In the genomic region with DNA sequence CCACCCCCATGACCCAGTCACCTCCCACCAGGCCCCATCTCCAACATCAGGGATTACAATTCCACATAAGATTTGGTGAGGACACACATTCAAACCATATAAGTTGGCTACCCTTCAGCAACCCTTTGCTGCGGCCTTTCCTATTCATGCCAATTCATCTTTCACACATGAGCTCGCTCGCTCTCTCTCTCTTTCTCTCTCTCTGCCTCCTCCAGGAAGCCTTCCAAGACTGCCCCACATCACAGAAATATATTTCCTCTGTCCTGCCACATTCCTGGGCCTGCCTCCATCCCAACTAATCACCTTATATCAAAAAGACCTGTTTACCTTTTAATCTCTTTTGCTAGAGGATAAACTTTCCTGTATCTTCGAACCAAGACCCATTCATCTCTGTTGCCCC, we compare ENCODE assay signal across 30 cellular contexts.
"Had no signal": no experiment of that assay in that cellular context is flagged by ENCODE, and none has a peak within 500 bp of the region (broad histone marks: within the 10 kb centered on the region; RNA-seq: fewer than 3 reads in every experiment).

No MANE protein-coding gene starts in this region.

- H3K27me3 ChIP-seq: neutrophil, ovary, right lobe of liver, sigmoid colon, stomach, thyroid gland, tibial nerve, upper lobe of left lung, vagina had no signal

- H3K4me3 Mint-ChIP-seq: natural killer cell treated with Interleukin-12 subunit alpha and Interleukin-12 subunit beta and Interleukin-15 and Interleukin-18, amount 100 ng/mL, for 72 hours; nephron progenitor cell; neural crest cell; stimulated activated effector memory CD8-positive, alpha-beta T cell treated with anti-CD3 and anti-CD28 coated beads, Interleukin-12 subunit alpha, Interleukin-12 subunit beta, amount 100 ng/mL, for 72 hours; stimulated activated naive B cell treated with anti-CD40 and anti-IgM and Interleukin-4, amounts not matched to agents 10 μg/mL and 1 μg/mL and 100 μg/mL, for 72 hours; stimulated activated naive CD8-positive, alpha-beta T cell treated with anti-CD3 and anti-CD28 coated beads, Interleukin-15, Interleukin-2, amounts not matched to agents 100 ng/mL and 50 ng/mL, for 24 hours had no signal

- H3K4me3 ChIP-seq: ovary, psoas muscle, right lobe of liver, sigmoid colon, stomach, thoracic aorta, thyroid gland, tibial nerve, upper lobe of left lung, vagina had no signal

- H3K4me1 Mint-ChIP-seq: stimulated activated effector memory CD8-positive, alpha-beta T cell treated with anti-CD3 and anti-CD28 coated beads, Interleukin-12 subunit alpha, Interleukin-12 subunit beta, amount 100 ng/mL, for 72 hours; stimulated activated naive B cell treated with anti-CD40 and anti-IgM and Interleukin-4, amounts not matched to agents 10 μg/mL and 1 μg/mL and 100 μg/mL, for 72 hours had no signal

- H3K36me3 Mint-ChIP-seq: natural killer cell treated with Interleukin-12 subunit alpha and Interleukin-12 subunit beta and Interleukin-15 and Interleukin-18, amount 100 ng/mL, for 72 hours; stimulated activated effector memory CD8-positive, alpha-beta T cell treated with anti-CD3 and anti-CD28 coated beads, Interleukin-12 subunit alpha, Interleukin-12 subunit beta, amount 100 ng/mL, for 72 hours; stimulated activated naive B cell treated with anti-CD40 and anti-IgM and Interleukin-4, amounts not matched to agents 10 μg/mL and 1 μg/mL and 100 μg/mL, for 72 hours had no signal

- H3K9me3 ChIP-seq: neutrophil, psoas muscle, right lobe of liver, stomach, thoracic aorta, thyroid gland, tibial nerve, upper lobe of left lung, vagina had no signal

- ATAC-seq: natural killer cell treated with Interleukin-12 subunit alpha and Interleukin-12 subunit beta and Interleukin-15 and Interleukin-18, amount 100 ng/mL, for 72 hours; psoas muscle; right cardiac atrium; right lobe of liver; stimulated activated effector memory CD8-positive, alpha-beta T cell treated with anti-CD3 and anti-CD28 coated beads, Interleukin-12 subunit alpha, Interleukin-12 subunit beta, amount 100 ng/mL, for 72 hours; stimulated activated naive B cell treated with anti-CD40 and anti-IgM and Interleukin-4, amounts not matched to agents 10 μg/mL and 1 μg/mL and 100 μg/mL, for 72 hours had no signal

- H3K9me3 Mint-ChIP-seq: natural killer cell treated with Interleukin-12 subunit alpha and Interleukin-12 subunit beta and Interleukin-15 and Interleukin-18, amount 100 ng/mL, for 72 hours had no signal

- H3K4me1 ChIP-seq: parathyroid adenoma, psoas muscle, right lobe of liver, stomach, thyroid gland, tibial nerve, upper lobe of left lung had no signal

- FAIRE-seq: small intestine, urothelium cell line had no signal

- H3K27me3 Mint-ChIP-seq: progenitor cell of endocrine pancreas had no signal

- H3K27ac Mint-ChIP-seq: natural killer cell treated with Interleukin-12 subunit alpha and Interleukin-12 subunit beta and Interleukin-15 and Interleukin-18, amount 100 ng/mL, for 72 hours; progenitor cell of endocrine pancreas; stimulated activated effector memory CD8-positive, alpha-beta T cell treated with anti-CD3 and anti-CD28 coated beads, Interleukin-12 subunit alpha, Interleukin-12 subunit beta, amount 100 ng/mL, for 72 hours; stimulated activated naive B cell treated with anti-CD40 and anti-IgM and Interleukin-4, amounts not matched to agents 10 μg/mL and 1 μg/mL and 100 μg/mL, for 72 hours; stimulated activated naive CD8-positive, alpha-beta T cell treated with anti-CD3 and anti-CD28 coated beads, Interleukin-15, Interleukin-2, amounts not matched to agents 100 ng/mL and 50 ng/mL, for 24 hours had no signal

- H3K36me3 ChIP-seq: neutrophil, ovary, right lobe of liver, sigmoid colon, stomach, thoracic aorta, thyroid gland, tibial nerve, upper lobe of left lung, vagina had no signal

- H3K27ac ChIP-seq: neutrophil, ovary, parathyroid adenoma, psoas muscle, right lobe of liver, stomach, thyroid gland, tibial nerve, upper lobe of left lung, vagina had no signal

- DNase-seq: nephron progenitor cell; nucleus accumbens; ovary; posterior cingulate gyrus; psoas muscle; right cardiac atrium; right lobe of liver; sigmoid colon; small intestine; stimulated activated CD4-positive, alpha-beta T cell treated with anti-CD3 and anti-CD28 coated beads, Interleukin-15, amount 100 ng/mL, for 24 hours; stimulated activated CD4-positive, alpha-beta T cell treated with anti-CD3 and anti-CD28 coated beads, Interleukin-2, amount 100 ng/mL, for 24 hours; stimulated activated CD4-positive, alpha-beta T cell treated with anti-CD3 and anti-CD28 coated beads, Interleukin-2, amount 100 ng/mL, for 48 hours; stimulated activated CD4-positive, alpha-beta T cell treated with anti-CD3 and anti-CD28 coated beads, Interleukin-4, amount 100 ng/mL, for 24 hours; stimulated activated naive B cell treated with anti-CD40 and anti-IgM and Interleukin-4, amounts not matched to agents 10 μg/mL and 1 μg/mL and 100 μg/mL, for 72 hours; stimulated activated naive CD4-positive, alpha-beta T cell treated with Interleukin-2 at 50 U/mL for 16 hours; stomach; thyroid gland; trophoblast cell; upper lobe of left lung had no signal
